Comparison of ENCODE assay signal across 12 cellular contexts in the genomic region with DNA sequence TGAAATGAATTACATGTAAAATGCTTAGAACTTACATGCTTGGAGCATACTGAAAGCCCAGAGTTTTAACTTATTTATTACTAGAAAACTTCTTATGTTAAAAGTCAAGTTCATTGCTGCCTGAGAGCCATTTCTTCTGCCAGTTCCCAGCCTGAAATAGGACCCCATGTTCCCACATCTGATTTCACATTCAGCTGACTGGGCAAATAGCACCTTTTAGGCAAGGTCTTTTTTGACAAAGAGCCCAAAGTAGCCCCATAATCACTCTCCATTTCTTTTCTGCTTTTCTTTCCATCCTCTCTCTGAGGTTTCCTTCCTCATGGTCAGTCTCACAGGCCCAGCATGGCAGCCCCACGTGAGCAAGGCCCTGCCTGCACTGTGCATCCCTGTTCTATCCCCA. TPM values are rescaled to one million over a fixed set of nuclear protein-coding genes. Genes with fewer than 3 reads are reported as not detected.
DNase-seq lines count a peak whose midpoint lies in the region; ATAC-seq lines count a peak whose summit lies in the region.
"Had no signal": no experiment of that assay in that cellular context is flagged by ENCODE, and none has a peak within 500 bp of the region (broad histone marks: within the 10 kb centered on the region; RNA-seq: fewer than 3 reads in every experiment).

No MANE protein-coding gene starts in this region.

- no peaks in the 10 kb centered on the region for H3K9me3 Mint-ChIP-seq in stimulated activated naive CD8-positive, alpha-beta T cell treated with anti-CD3 and anti-CD28 coated beads, Interleukin-15, Interleukin-2, amounts not matched to agents 100 ng/mL and 50 ng/mL, for 24 hours
- H3K9me3 Mint-ChIP-seq in activated naive CD8-positive, alpha-beta T cell (ENCODE audit: low read depth) = no peaks in the 10 kb centered on the region
- H3K9me3 Mint-ChIP-seq in naive thymus-derived CD8-positive, alpha-beta T cell = no peaks in the 10 kb centered on the region

- no peaks in the 10 kb centered on the region for H3K27me3 Mint-ChIP-seq in stimulated activated naive CD8-positive, alpha-beta T cell treated with anti-CD3 and anti-CD28 coated beads, Interleukin-15, Interleukin-2, amounts not matched to agents 100 ng/mL and 50 ng/mL, for 24 hours
- H3K27me3 Mint-ChIP-seq in activated naive CD8-positive, alpha-beta T cell = no peaks in the 10 kb centered on the region
- H3K27me3 Mint-ChIP-seq in naive thymus-derived CD8-positive, alpha-beta T cell = no peaks in the 10 kb centered on the region

- H3K27ac Mint-ChIP-seq in stimulated activated naive CD8-positive, alpha-beta T cell treated with anti-CD3 and anti-CD28 coated beads, Interleukin-15, Interleukin-2, amounts not matched to agents 100 ng/mL and 50 ng/mL, for 24 hours = peak overlapping the region; percentile 100
- peak overlapping the region; percentile 92 for H3K27ac Mint-ChIP-seq in activated naive CD8-positive, alpha-beta T cell
- peak overlapping the region in 8 of 10 donors; percentile 54 to 99 (median 87) for H3K27ac Mint-ChIP-seq in naive thymus-derived CD8-positive, alpha-beta T cell

- no peak for ATAC-seq in stimulated activated naive CD8-positive, alpha-beta T cell treated with anti-CD3 and anti-CD28 coated beads, Interleukin-15, Interleukin-2, amounts not matched to agents 100 U/mL and 50 U/mL, for 24 hours
- no peak for ATAC-seq in naive thymus-derived CD8-positive, alpha-beta T cell
- ATAC-seq in GM19324 (IDR thresholded peaks at IDR 0.05; ENCODE audit: low FRiP score, unreplicated experiment) (no peak), HG02642 (IDR thresholded peaks at IDR 0.05; ENCODE audit: poor library complexity, unreplicated experiment) (no peak)
- ATAC-seq: body of pancreas had no signal

- DNase-seq in stimulated activated naive CD8-positive, alpha-beta T cell treated with anti-CD3 and anti-CD28 coated beads, Interleukin-15, Interleukin-2, amounts not matched to agents 100 U/mL and 50 U/mL, for 24 hours = no peak
- no peak for DNase-seq in naive thymus-derived CD8-positive, alpha-beta T cell
- no peak for DNase-seq in middle frontal gyrus (ENCODE audit: extremely low spot score, low spot score)
- no peak for DNase-seq in NCI-H2107 treated with DMSO at 0.1 percent for 48 hours (lab: John Stamatoyannopoulos, UW; ENCODE audit: unreplicated experiment)
- DNase-seq: body of pancreas; left lung; ovary; stimulated activated naive CD4-positive, alpha-beta T cell treated with Interleukin-2 at 50 U/mL for 16 hours had no signal

- POLR2A ChIA-PET in naive thymus-derived CD8-positive, alpha-beta T cell (lab: Charles Lee) = interaction anchor here (2.0 to 3.3 kb wide), 4 partner anchors 16 to 150 kb away, joined by 24 to 55 read pairs (median 34); a partner anchor contains a TSS

- peaks cover 62% of the 10 kb centered on the region for H3K36me3 Mint-ChIP-seq in stimulated activated naive CD8-positive, alpha-beta T cell treated with anti-CD3 and anti-CD28 coated beads, Interleukin-15, Interleukin-2, amounts not matched to agents 100 ng/mL and 50 ng/mL, for 24 hours (ENCODE audit: low read depth)
- no peaks in the 10 kb centered on the region for H3K36me3 Mint-ChIP-seq in activated naive CD8-positive, alpha-beta T cell
- peaks cover 0 to 48% (median 12%) of the 10 kb centered on the region in 3 donors for H3K36me3 Mint-ChIP-seq in naive thymus-derived CD8-positive, alpha-beta T cell

- peaks cover 44% of the 10 kb centered on the region for H3K4me1 Mint-ChIP-seq in stimulated activated naive CD8-positive, alpha-beta T cell treated with anti-CD3 and anti-CD28 coated beads, Interleukin-15, Interleukin-2, amounts not matched to agents 100 ng/mL and 50 ng/mL, for 24 hours (ENCODE audit: low read depth)
- H3K4me1 Mint-ChIP-seq in activated naive CD8-positive, alpha-beta T cell (ENCODE audit: low read depth) = peaks cover 33% of the 10 kb centered on the region
- peaks cover 17 to 50% (median 34%) of the 10 kb centered on the region in 4 donors for H3K4me1 Mint-ChIP-seq in naive thymus-derived CD8-positive, alpha-beta T cell

- no peak overlapping the region for H3K4me3 Mint-ChIP-seq in stimulated activated naive CD8-positive, alpha-beta T cell treated with anti-CD3 and anti-CD28 coated beads, Interleukin-15, Interleukin-2, amounts not matched to agents 100 ng/mL and 50 ng/mL, for 24 hours
- H3K4me3 Mint-ChIP-seq in activated naive CD8-positive, alpha-beta T cell = peak overlapping the region; percentile 86
- peak overlapping the region in 7 of 10 donors; percentile 5 to 100 (median 99) for H3K4me3 Mint-ChIP-seq in naive thymus-derived CD8-positive, alpha-beta T cell

RNA-seq across cellular contexts. Expression of a gene that starts 1.1 kb away (rescaled TPM):
- total RNA-seq in naive thymus-derived CD8-positive, alpha-beta T cell = 100 to 1,000 TPM; 213 to 243 TPM
- polyA plus RNA-seq in naive thymus-derived CD8-positive, alpha-beta T cell = 100 to 1,000 TPM; 691 to 810 (median 733) TPM

RNA-seq across cellular contexts. Expression of a gene that starts 16.8 kb away (rescaled TPM):
- total RNA-seq in naive thymus-derived CD8-positive, alpha-beta T cell = 10 to 100 TPM; 13.5 to 14.0 TPM
- polyA plus RNA-seq in naive thymus-derived CD8-positive, alpha-beta T cell = 10 to 100 TPM; 33.7 to 35.8 (median 34.4) TPM

RNA-seq across cellular contexts. Expression of a gene that starts 17.4 kb away (rescaled TPM):
- total RNA-seq in naive thymus-derived CD8-positive, alpha-beta T cell = 10 to 100 TPM; 21.6 to 22.3 TPM
- 10 to 100 TPM in 2 of 3 donors, 1 to 10 TPM in 1; 9.3 to 15.4 (median 11.1) TPM for polyA plus RNA-seq in naive thymus-derived CD8-positive, alpha-beta T cell

RNA-seq across cellular contexts. Expression of a gene that starts 47.8 kb away (rescaled TPM):
- 10 to 100 TPM; 78.5 to 84.0 TPM for total RNA-seq in naive thymus-derived CD8-positive, alpha-beta T cell
- polyA plus RNA-seq in naive thymus-derived CD8-positive, alpha-beta T cell = 10 to 100 TPM; 25.7 to 32.3 (median 30.9) TPM

RNA-seq across cellular contexts. Expression of a gene that starts 50.6 kb away (rescaled TPM):
- 100 to 1,000 TPM; 126 to 130 TPM for total RNA-seq in naive thymus-derived CD8-positive, alpha-beta T cell
- 100 to 1,000 TPM; 128 to 167 (median 167) TPM for polyA plus RNA-seq in naive thymus-derived CD8-positive, alpha-beta T cell
